In genomic region chr7:26368542-26368941, GRCh38 we compare ENCODE assay signal across 13 cellular contexts.
DNase-seq lines count a peak whose midpoint lies in the region; ATAC-seq, FAIRE-seq and TF ChIP-seq lines count a peak whose summit lies in the region.
"Had no signal": no experiment of that assay in that cellular context is flagged by ENCODE, and none has a peak within 500 bp of the region (broad histone marks: within the 10 kb centered on the region; RNA-seq: fewer than 3 reads in every experiment).

No MANE protein-coding gene starts in this region.

- H3K36me3 ChIP-seq in SU-DHL-6 (ENCODE audit: low read length) (peaks cover 66% of the 10 kb centered on the region), kidney (ENCODE audit: control insufficient read depth in 1 of 2, insufficient read depth in 2 of 2, low read length in 2 of 2) (peaks cover 0 to 7% of the 10 kb centered on the region in 2 donors), lower lobe of right lung (peaks cover 4% of the 10 kb centered on the region)
- H3K36me3 ChIP-seq: gastroesophageal sphincter had no signal

- POLR2A ChIA-PET in RWPE1 (lab: Yijun Ruan, JAX; ENCODE audit: low non-redundant PET) = no interaction called here

- H2AFZ ChIP-seq in SU-DHL-6 (ENCODE audit: low read depth, low read length, severe bottlenecking) = no peak overlapping the region

- no peaks in the 10 kb centered on the region for H4K20me1 ChIP-seq in SU-DHL-6 (ENCODE audit: low read depth, low read length)

- CTCF ChIA-PET in RWPE1 (lab: Yijun Ruan, JAX) = interaction anchor here (0.7 to 2.9 kb wide), 8 partner anchors 11 to 794 kb away, joined by 3 to 39 read pairs (median 4); no protein-coding TSS in a partner anchor

- H3K4me3 ChIP-seq in SU-DHL-6 (ENCODE audit: insufficient read depth, low read length, poor library complexity, severe bottlenecking) (no peak overlapping the region), kidney (ENCODE audit: low read length in 2 of 2) (no peak overlapping the region), lower lobe of right lung (no peak overlapping the region)
- H3K4me3 ChIP-seq: gastroesophageal sphincter, mucosa of descending colon had no signal

- DNase-seq in EH (ENCODE audit: low read depth) = peak; percentile 6
- DNase-seq in Kasumi-1 (lab: John Stamatoyannopoulos, UW) = peak; percentile 33 to 47
- DNase-seq in kidney = no peak
- DNase-seq in COLO829 (ENCODE audit: low spot score) = no peak
- no peak for DNase-seq in lower lobe of right lung
- no peak for DNase-seq in NCI-H2029 (lab: John Stamatoyannopoulos, UW)
- no peak for DNase-seq in RWPE1 (ENCODE audit: low spot score)
- DNase-seq: activated CD4-positive, alpha-beta T cell treated with anti-CD3 and anti-CD28 coated beads, Interleukin-2, amount 10 ng/mL, durations not matched to agents 7 days and 5 days; mucosa of descending colon; T-helper 2 cell had no signal

- no peak for ATAC-seq in lower lobe of right lung
- ATAC-seq: gastroesophageal sphincter, mucosa of descending colon had no signal

- H3K9ac ChIP-seq in SU-DHL-6 (ENCODE audit: low read length) = no peak overlapping the region
- H3K9ac ChIP-seq in kidney (ENCODE audit: low read length in 2 of 2) = no peak overlapping the region

- H3K9me2 ChIP-seq in SU-DHL-6 (replicated peaks; ENCODE audit: insufficient read depth, low read length) = no peaks in the 10 kb centered on the region

- no peak overlapping the region for H3K4me2 ChIP-seq in SU-DHL-6 (ENCODE audit: low read depth, low read length, poor library complexity, severe bottlenecking)

- H3K9me3 ChIP-seq in SU-DHL-6 (ENCODE audit: insufficient read depth, low read length) = no peaks in the 10 kb centered on the region
- H3K9me3 ChIP-seq in kidney (ENCODE audit: control insufficient read depth in 1 of 2, low read length in 2 of 2) = no peaks in the 10 kb centered on the region
- H3K9me3 ChIP-seq in lower lobe of right lung = no peaks in the 10 kb centered on the region
- H3K9me3 ChIP-seq: gastroesophageal sphincter, mucosa of descending colon had no signal

- no peak overlapping the region for H3K27ac ChIP-seq in SU-DHL-6 (ENCODE audit: low read depth, low read length)
- H3K27ac ChIP-seq in kidney (ENCODE audit: low read depth in 2 of 2, low read length in 2 of 2) = no peak overlapping the region
- H3K27ac ChIP-seq in lower lobe of right lung = no peak overlapping the region
- H3K27ac ChIP-seq in RWPE1 = no peak overlapping the region
- H3K27ac ChIP-seq: gastroesophageal sphincter had no signal

- peak; percentile 60 for FAIRE-seq in kidney (lab: Jason Lieb, UNC)
- FAIRE-seq: keratinocyte had no signal

- H3K4me1 ChIP-seq in kidney (ENCODE audit: control insufficient read depth in 1 of 2, insufficient read depth in 1 of 2, low read depth in 1 of 2, low read length in 2 of 2) (peaks cover 16 to 19% of the 10 kb centered on the region in 2 donors), lower lobe of right lung (peaks cover 25% of the 10 kb centered on the region)
- H3K4me1 ChIP-seq: gastroesophageal sphincter had no signal

- no peaks in the 10 kb centered on the region for H3K79me2 ChIP-seq in SU-DHL-6 (ENCODE audit: insufficient read depth, low read length)

- peaks cover 44% of the 10 kb centered on the region; the same call in 1 of the 2 replicates for H3F3A ChIP-seq in SU-DHL-6 (ENCODE audit: insufficient read depth)

- TF ChIP-seq CTCF in SU-DHL-6 (IDR thresholded peaks at IDR 0.05; ENCODE audit: insufficient read depth, low read length, poor library complexity, severe bottlenecking) = peak; percentile 12
- no peak for TF ChIP-seq CTCF in kidney (IDR thresholded peaks at IDR 0.05; ENCODE audit: borderline replicate concordance, extremely low read depth, insufficient read depth)
- no peak for TF ChIP-seq CTCF in lower lobe of right lung (IDR thresholded peaks at IDR 0.05)
- TF ChIP-seq CTCF in RWPE1 (conservative IDR thresholded peaks at IDR 0.05; ENCODE audit: low read depth) = no peak

- H3K27me3 ChIP-seq in SU-DHL-6 (ENCODE audit: low read length) (no peaks in the 10 kb centered on the region), lower lobe of right lung (ENCODE audit: low read depth) (peaks cover 11% of the 10 kb centered on the region)

- intact Hi-C loops in kidney (cut with DNase I) (loop anchor here (10.0 kb wide), 2 partner anchors 274 to 474 kb away; no protein-coding TSS in a partner anchor), lower lobe of right lung (cut with DNase I) (loop anchor here (5.0 kb wide), 1 partner anchor 471 kb away; no protein-coding TSS in a partner anchor)

Comparison
In these comparisons a context has a peak if more than half of its experiments do, and no peak if none do; other contexts are left out.
1. DNase-seq: peak in EH (single experiment) and Kasumi-1 (2 of 2); none in kidney (single experiment), COLO829 (single experiment), lower lobe of right lung (single experiment), NCI-H2029 (single experiment) and RWPE1 (single experiment).